Comparison of ENCODE assay signal across 30 cellular contexts in the genomic region with DNA sequence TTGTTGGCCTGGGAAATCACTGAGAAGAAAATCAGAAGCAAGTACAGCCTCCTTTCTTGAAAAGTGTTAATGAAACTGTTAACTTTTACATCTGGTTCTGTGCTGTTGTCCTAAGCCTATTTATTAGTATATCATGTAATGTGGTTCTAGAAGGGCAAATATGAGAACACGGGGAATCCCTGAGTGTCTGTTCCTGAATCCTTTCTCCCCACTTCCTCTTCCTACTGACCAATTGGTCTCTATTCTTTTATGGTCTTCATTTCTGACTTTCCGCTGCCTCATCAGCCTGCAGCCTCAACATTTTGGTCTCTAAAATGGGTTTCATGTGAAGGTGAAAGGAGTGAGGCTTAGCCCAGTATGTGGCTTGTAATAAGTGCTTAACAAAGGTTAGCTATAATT.
DNase-seq lines count a peak whose midpoint lies in the region; ATAC-seq, FAIRE-seq and TF ChIP-seq lines count a peak whose summit lies in the region.
"Had no signal": no experiment of that assay in that cellular context is flagged by ENCODE, and none has a peak within 500 bp of the region (broad histone marks: within the 10 kb centered on the region; RNA-seq: fewer than 3 reads in every experiment).

No MANE protein-coding gene starts in this region.

- H3K27ac Mint-ChIP-seq in endothelial cell (ENCODE audit: unreplicated experiment) (peak overlapping the region; percentile 72), natural killer cell (no peak overlapping the region)
- no peak overlapping the region for H3K27ac Mint-ChIP-seq in stimulated activated naive B cell treated with anti-CD40 and anti-IgM and Interleukin-4, amounts not matched to agents 10 μg/mL and 1 μg/mL and 100 μg/mL, for 72 hours
- H3K27ac Mint-ChIP-seq: CD8-positive, alpha-beta T cell; H9; stimulated activated memory B cell treated with anti-CD40 and anti-IgM and Interleukin-4, amounts not matched to agents 10 μg/mL and 1 μg/mL and 100 μg/mL, for 72 hours had no signal

- H3K36me3 Mint-ChIP-seq in endothelial cell (ENCODE audit: low read depth, unreplicated experiment) (no peaks in the 10 kb centered on the region), natural killer cell (no peaks in the 10 kb centered on the region)
- no peaks in the 10 kb centered on the region for H3K36me3 Mint-ChIP-seq in stimulated activated naive B cell treated with anti-CD40 and anti-IgM and Interleukin-4, amounts not matched to agents 10 μg/mL and 1 μg/mL and 100 μg/mL, for 72 hours
- H3K36me3 Mint-ChIP-seq: brain; CD8-positive, alpha-beta T cell; stimulated activated memory B cell treated with anti-CD40 and anti-IgM and Interleukin-4, amounts not matched to agents 10 μg/mL and 1 μg/mL and 100 μg/mL, for 72 hours had no signal

- no peaks in the 10 kb centered on the region for H3K9me3 ChIP-seq in OCI-LY3 (ENCODE audit: insufficient read depth, low read length)
- H3K9me3 ChIP-seq: adrenal gland, colonic mucosa, heart left ventricle, Peyer's patch, SJCRH30, testis had no signal

- TF ChIP-seq CTCF in OCI-LY3 (IDR thresholded peaks at IDR 0.05; ENCODE audit: low read depth, low read length): no peak; the same call in 1 of the 2 replicates
- TF ChIP-seq CTCF in endothelial cell (IDR thresholded peaks at IDR 0.05; ENCODE audit: unreplicated experiment): no peak
- TF ChIP-seq CTCF in natural killer cell (IDR thresholded peaks at IDR 0.05): no peak

- H3K27me3 Mint-ChIP-seq in endothelial cell (ENCODE audit: unreplicated experiment): peaks cover 4% of the 10 kb centered on the region
- H3K27me3 Mint-ChIP-seq in stimulated activated naive B cell treated with anti-CD40 and anti-IgM and Interleukin-4, amounts not matched to agents 10 μg/mL and 1 μg/mL and 100 μg/mL, for 72 hours: no peaks in the 10 kb centered on the region
- H3K27me3 Mint-ChIP-seq in natural killer cell (ENCODE audit: low read depth in 2 of 2): peaks cover 0 to 6% of the 10 kb centered on the region in 2 donors
- H3K27me3 Mint-ChIP-seq: stimulated activated memory B cell treated with anti-CD40 and anti-IgM and Interleukin-4, amounts not matched to agents 10 μg/mL and 1 μg/mL and 100 μg/mL, for 72 hours had no signal

- H3K4me3 Mint-ChIP-seq in endothelial cell (ENCODE audit: unreplicated experiment) (no peak overlapping the region), natural killer cell (no peak overlapping the region)
- no peak overlapping the region for H3K4me3 Mint-ChIP-seq in stimulated activated naive B cell treated with anti-CD40 and anti-IgM and Interleukin-4, amounts not matched to agents 10 μg/mL and 1 μg/mL and 100 μg/mL, for 72 hours
- H3K4me3 Mint-ChIP-seq: brain; CD8-positive, alpha-beta T cell; H9; neural crest cell; stimulated activated memory B cell treated with anti-CD40 and anti-IgM and Interleukin-4, amounts not matched to agents 10 μg/mL and 1 μg/mL and 100 μg/mL, for 72 hours had no signal

- H2AFZ ChIP-seq in OCI-LY3 (ENCODE audit: low read depth, low read length): no peak overlapping the region
- H2AFZ ChIP-seq: parathyroid adenoma had no signal

- intact Hi-C loops in natural killer cell (cut with micrococcal nuclease): no loop called here

- peaks cover 77% of the 10 kb centered on the region for H3K4me1 ChIP-seq in OCI-LY3 (ENCODE audit: low read length)
- H3K4me1 ChIP-seq: colonic mucosa, parathyroid adenoma, Peyer's patch, testis had no signal

- H3K4me2 ChIP-seq in OCI-LY3 (ENCODE audit: low read length): peak overlapping the region; percentile 59
- H3K4me2 ChIP-seq: KMS-11 had no signal

- peak; percentile 44 for FAIRE-seq in GM19239 (lab: Jason Lieb, UNC)
- FAIRE-seq: urothelium cell line had no signal

- ATAC-seq in stimulated activated naive B cell treated with anti-CD40 and anti-IgM and Interleukin-4, amounts not matched to agents 10 μg/mL and 1 μg/mL and 100 μg/mL, for 72 hours (replicated peaks): peak; percentile 25 to 27
- ATAC-seq in GM18909 (IDR thresholded peaks at IDR 0.05; ENCODE audit: poor library complexity, unreplicated experiment) (no peak), natural killer cell (no peak)
- ATAC-seq: activated CD4-positive, CD25-positive, alpha-beta regulatory T cell treated with anti-CD3 and anti-CD28 coated beads, Interleukin-2, amount 50 U/mL, for 24 hours; CD8-positive, alpha-beta T cell; stimulated activated memory B cell treated with anti-CD40 and anti-IgM and Interleukin-4, amounts not matched to agents 10 μg/mL and 1 μg/mL and 100 μg/mL, for 72 hours had no signal

- peak overlapping the region; percentile 73 for H3K27ac ChIP-seq in OCI-LY3 (ENCODE audit: low read length)
- H3K27ac ChIP-seq: colonic mucosa, KMS-11, parathyroid adenoma, Peyer's patch, SJCRH30 had no signal

- DNase-seq in GM19239 (ENCODE audit: insufficient read length, low spot score) (no peak), endothelial cell (ENCODE audit: low spot score) (no peak), NCI-H2196 treated with DMSO at 0.1 percent for 48 hours (lab: John Stamatoyannopoulos, UW; ENCODE audit: unreplicated experiment) (no peak), natural killer cell (no peak)
- no peak for DNase-seq in stimulated activated naive B cell treated with anti-CD40 and anti-IgM and Interleukin-4, amounts not matched to agents 10 μg/mL and 1 μg/mL and 100 μg/mL, for 72 hours
- DNase-seq: activated CD4-positive, alpha-beta T cell treated with anti-CD3 and anti-CD28 coated beads, Interleukin-2, amount 50 U/mL, for 48 hours; activated naive CD4-positive, alpha-beta T cell treated with Interleukin-2 at 50 U/mL for 16 hours; CD8-positive, alpha-beta T cell; colonic mucosa; effector memory CD4-positive, alpha-beta T cell; H9; heart left ventricle; NCI-H1694; NCI-H2171 treated with DMSO at 0.1 percent for 48 hours; NCI-H526; NK-92 treated with Interleukin-12 subunit alpha and Interleukin-12 subunit beta, amount 100 ng/mL, for 24 hours; Peyer's patch; SJCRH30; stimulated activated CD4-positive, alpha-beta T cell treated with anti-CD3 and anti-CD28 coated beads, Interleukin-4, amount 100 ng/mL, for 4 hours had no signal

- no peaks in the 10 kb centered on the region for H3K27me3 ChIP-seq in OCI-LY3 (ENCODE audit: low read depth, low read length)
- H3K27me3 ChIP-seq: colonic mucosa, Peyer's patch, SJCRH30, testis had no signal

- peak overlapping the region; percentile 38; the same call in 1 of the 2 replicates for H3K9ac ChIP-seq in OCI-LY3 (ENCODE audit: low read length)
- H3K9ac ChIP-seq: KMS-11, parathyroid adenoma had no signal

- H3K9me3 Mint-ChIP-seq in endothelial cell (ENCODE audit: unreplicated experiment) (no peaks in the 10 kb centered on the region), natural killer cell (no peaks in the 10 kb centered on the region)
- peaks cover 0 to 6% of the 10 kb centered on the region in 2 donors for H3K9me3 Mint-ChIP-seq in stimulated activated naive B cell treated with anti-CD40 and anti-IgM and Interleukin-4, amounts not matched to agents 10 μg/mL and 1 μg/mL and 100 μg/mL, for 72 hours
- H3K9me3 Mint-ChIP-seq: CD8-positive, alpha-beta T cell; stimulated activated memory B cell treated with anti-CD40 and anti-IgM and Interleukin-4, amounts not matched to agents 10 μg/mL and 1 μg/mL and 100 μg/mL, for 72 hours had no signal

- H3K4me1 Mint-ChIP-seq in endothelial cell (ENCODE audit: unreplicated experiment) (peaks cover 6% of the 10 kb centered on the region), natural killer cell (no peaks in the 10 kb centered on the region)
- peaks cover 13 to 17% of the 10 kb centered on the region in 2 donors for H3K4me1 Mint-ChIP-seq in stimulated activated naive B cell treated with anti-CD40 and anti-IgM and Interleukin-4, amounts not matched to agents 10 μg/mL and 1 μg/mL and 100 μg/mL, for 72 hours
- H3K4me1 Mint-ChIP-seq: H9, neural crest cell had no signal

- H3K36me3 ChIP-seq in OCI-LY3 (replicated peaks; ENCODE audit: low read depth, low read length): no peaks in the 10 kb centered on the region
- H3K36me3 ChIP-seq: adrenal gland, colonic mucosa, heart left ventricle, Peyer's patch, SJCRH30 had no signal

- 0 out of 2 replicates have a peak overlapping the region, but pooled peaks have one; percentile 23 for H3K4me3 ChIP-seq in OCI-LY3 (ENCODE audit: low read length)
- H3K4me3 ChIP-seq: adrenal gland, colonic mucosa, heart left ventricle, Peyer's patch, SJCRH30, testis had no signal

- no peaks in the 10 kb centered on the region for H3K79me2 ChIP-seq in OCI-LY3 (ENCODE audit: low read length)
- H3K79me2 ChIP-seq: parathyroid adenoma had no signal

- H4K20me1 ChIP-seq in OCI-LY3 (ENCODE audit: insufficient read depth, low read length): no peaks in the 10 kb centered on the region

Comparison
In these comparisons a context has a peak if more than half of its experiments do, and no peak if none do; other contexts are left out.
1. ATAC-seq: peak in stimulated activated naive B cell treated with anti-CD40 and anti-IgM and Interleukin-4, amounts not matched to agents 10 μg/mL and 1 μg/mL and 100 μg/mL, for 72 hours (2 of 2); none in GM18909 (single experiment) and natural killer cell (0 of 3).